In genomic region chr19:7373862-7374261, GRCh38 we compare ENCODE assay signal across 19 cellular contexts. TPM values are rescaled to one million over a fixed set of nuclear protein-coding genes. Genes with fewer than 3 reads are reported as not detected.
DNase-seq lines count a peak whose midpoint lies in the region; ATAC-seq, FAIRE-seq and TF ChIP-seq lines count a peak whose summit lies in the region.
"Had no signal": no experiment of that assay in that cellular context is flagged by ENCODE, and none has a peak within 500 bp of the region (broad histone marks: within the 10 kb centered on the region; RNA-seq: fewer than 3 reads in every experiment).

No MANE protein-coding gene starts in this region.

- no peaks in the 10 kb centered on the region for H3K36me3 Mint-ChIP-seq in HFFc6 (ENCODE audit: low read depth)

- no peaks in the 10 kb centered on the region for H3K36me3 ChIP-seq in keratinocyte (ENCODE audit: control insufficient read depth in 2 of 2, extremely low read depth in 1 of 2, insufficient read depth in 2 of 2, low read length in 2 of 2)
- H3K36me3 ChIP-seq: pancreas had no signal

- dilution Hi-C loops in keratinocyte (cut with MboI; ENCODE audit: extremely low pct_ligation_motif_present, low sequenced_read_pairs), result no loop called here

- H3K9me1 ChIP-seq in keratinocyte (ENCODE audit: control insufficient read depth, extremely low read depth, insufficient read depth, low read length), result peaks cover 5% of the 10 kb centered on the region

- H3K4me3 ChIP-seq in keratinocyte (ENCODE audit: control insufficient read depth in 2 of 3, extremely low read depth in 1 of 3, insufficient read depth in 2 of 3, low read depth in 1 of 3, low read length in 3 of 3), result no peak overlapping the region
- H3K4me3 ChIP-seq: coronary artery, pancreas, PC-9 had no signal

- no peaks in the 10 kb centered on the region for H3K27me3 ChIP-seq in keratinocyte (ENCODE audit: control insufficient read depth, extremely low read depth, insufficient read depth, low read length)
- H3K27me3 ChIP-seq: pancreas had no signal

- peak; percentile 60 for FAIRE-seq in keratinocyte (lab: Jason Lieb, UNC)
- FAIRE-seq: pancreas had no signal

- H3K79me2 ChIP-seq in keratinocyte (ENCODE audit: control insufficient read depth, insufficient read depth, low read length), result no peaks in the 10 kb centered on the region

- TF ChIP-seq CTCF in HFFc6 (IDR thresholded peaks at IDR 0.05) (no peak), keratinocyte (optimal IDR thresholded peaks at IDR 0.05 in 1 of 3, IDR thresholded peaks at IDR 0.05 in 1 of 3, conservative IDR thresholded peaks at IDR 0.05 in 1 of 3; ENCODE audit: extremely low read depth in 1 of 3, insufficient read depth in 2 of 3, low read length in 3 of 3) (no peak)

- H3K9me3 ChIP-seq in keratinocyte (ENCODE audit: control insufficient read depth, low read depth, low read length), result no peaks in the 10 kb centered on the region
- H3K9me3 ChIP-seq: pancreas had no signal

- H3K27me3 Mint-ChIP-seq in HFFc6 (ENCODE audit: insufficient read depth), result peaks cover 14% of the 10 kb centered on the region; the same call in 1 of the 2 replicates
- H3K27me3 Mint-ChIP-seq: T-cell had no signal

- H3K9me3 Mint-ChIP-seq in HFFc6, result no peaks in the 10 kb centered on the region
- H3K9me3 Mint-ChIP-seq: T-cell had no signal

- H3K4me1 Mint-ChIP-seq in HFFc6 (ENCODE audit: low read depth), result peaks cover 13% of the 10 kb centered on the region

- H4K20me1 ChIP-seq in keratinocyte (ENCODE audit: control insufficient read depth, extremely low read depth, insufficient read depth, low read length), result no peaks in the 10 kb centered on the region

- peak; percentile 32 for DNase-seq in EL
- DNase-seq in HFFc6, result peak; percentile 11
- DNase-seq in SW480 (ENCODE audit: low spot score), result peak; percentile 52
- DNase-seq in keratinocyte (ENCODE audit: low read depth, low spot score), result no peak
- DNase-seq in COLO829 (ENCODE audit: low spot score), result no peak
- DNase-seq in NCI-H2029 (lab: John Stamatoyannopoulos, UW), result no peak
- DNase-seq: activated CD4-positive, alpha-beta T cell treated with anti-CD3 and anti-CD28 coated beads for 4 hours; anterior cingulate cortex; C1 segment of cervical spinal cord; DMS79; GOT3; kidney glomerular epithelial cell; NCI-H1436; T-cell had no signal

- H3K9ac ChIP-seq in keratinocyte (ENCODE audit: control insufficient read depth, extremely low read depth, insufficient read depth, low read length), result no peak overlapping the region

- H3K4me1 ChIP-seq in keratinocyte (ENCODE audit: control insufficient read depth, extremely low read depth, insufficient read depth, low read length), result peaks cover 15% of the 10 kb centered on the region
- H3K4me1 ChIP-seq: pancreas had no signal

- no peak overlapping the region for H3K27ac ChIP-seq in keratinocyte (ENCODE audit: control insufficient read depth, insufficient read depth, low read length)
- H3K27ac ChIP-seq: coronary artery, epithelial cell of prostate, pancreas, PC-9 had no signal

- ATAC-seq in HG02588 (IDR thresholded peaks at IDR 0.05; ENCODE audit: unreplicated experiment), result no peak
- ATAC-seq: pancreas had no signal

- no peak overlapping the region for H2AFZ ChIP-seq in keratinocyte (ENCODE audit: control insufficient read depth, low read length)
- H2AFZ ChIP-seq: PC-9 had no signal

- no peak overlapping the region for H3K27ac Mint-ChIP-seq in HFFc6

- no peak overlapping the region for H3K4me2 ChIP-seq in keratinocyte (ENCODE audit: control insufficient read depth, extremely low read depth, insufficient read depth, low read depth, low read length)
- H3K4me2 ChIP-seq: PC-9 had no signal

- no peak overlapping the region for H3K4me3 Mint-ChIP-seq in HFFc6
- H3K4me3 Mint-ChIP-seq: T-cell had no signal

RNA-seq across cellular contexts. Expression of gene ARHGEF18, which starts 25.1 kb away (rescaled TPM):
- 10 to 100 TPM; 32.1 to 39.8 (median 35.7) TPM for total RNA-seq in HFFc6 (2021; fragmentation: NEBNext Ultra II Directional; extraction: Animal tissue kit (Norgen Biotek cat#: 25700))
- polyA plus RNA-seq in keratinocyte, result 7.9 to 11.7 TPM (median 11.4 TPM) in 3 replicates
- polyA plus RNA-seq in keratinocyte (2011; ENCODE audit: low read depth), result 5.7 TPM
- polyA plus RNA-seq in keratinocyte (2011; cell fraction: cytosol; rRNA removed), result 3.6 and 9.8 TPM in 2 replicates
- 11.7 and 19.3 TPM in 2 replicates for polyA plus RNA-seq in keratinocyte (2011; cell fraction: nucleus; rRNA removed)
- 18.2 and 28.4 TPM in 2 replicates for polyA plus RNA-seq in keratinocyte (2012; ENCODE audit: low replicate concordance)
- 2.6 to 16.7 TPM (median 14.7 TPM) in 3 replicates for polyA minus RNA-seq in keratinocyte
- polyA minus RNA-seq in keratinocyte (2011; cell fraction: cytosol; rRNA and poly(A)+ RNA removed), result 32.2 TPM
- 25.5 and 28.8 TPM in 2 replicates for polyA minus RNA-seq in keratinocyte (2011; cell fraction: nucleus; rRNA and poly(A)+ RNA removed)

Comparison
In these comparisons a context has a peak if more than half of its experiments do, and no peak if none do; other contexts are left out.
1. DNase-seq: peak in EL (single experiment), HFFc6 (single experiment) and SW480 (single experiment); none in keratinocyte (single experiment), COLO829 (single experiment) and NCI-H2029 (single experiment).